In the genomic region with DNA sequence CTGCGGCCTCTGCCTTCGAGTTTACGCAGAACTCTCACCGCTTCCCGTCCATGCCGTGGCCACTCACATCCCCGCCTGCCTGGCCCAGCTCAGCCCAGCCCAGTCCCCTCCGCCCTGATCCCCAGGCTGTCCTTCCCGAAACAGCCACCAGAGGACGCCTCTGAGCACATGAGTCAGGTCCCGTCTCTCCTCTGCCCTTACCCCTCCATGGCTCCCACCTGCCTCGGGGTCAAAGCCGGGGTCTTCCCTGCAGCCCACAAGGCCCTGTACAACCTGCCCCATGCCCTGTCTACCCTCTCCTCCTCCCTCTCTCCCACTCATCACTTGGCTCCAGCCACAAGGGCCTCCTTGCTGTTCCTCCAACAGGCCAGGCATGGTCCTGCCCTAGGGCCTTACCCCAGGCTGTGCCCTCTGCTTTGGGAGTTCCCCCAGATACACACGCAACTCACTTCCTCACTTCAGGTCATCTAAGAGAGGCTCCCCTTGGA, we compare ENCODE assay signal across 8 cellular contexts. TPM values are rescaled to one million over a fixed set of nuclear protein-coding genes. Genes with fewer than 3 reads are reported as not detected.
DNase-seq lines count a peak whose midpoint lies in the region; ATAC-seq and TF ChIP-seq lines count a peak whose summit lies in the region.

No MANE protein-coding gene starts in this region.

- no peak overlapping the region for H3K4ac ChIP-seq in mesendoderm (ENCODE audit: low read depth, low read length)

- H3K9ac ChIP-seq in colonic mucosa (ENCODE audit: low read depth in 2 of 2, low read length in 2 of 2) (no peak overlapping the region), mesendoderm (ENCODE audit: low read length) (no peak overlapping the region)

- DNase-seq in HuH-7 (ENCODE audit: low spot score) (peak; percentile 69), colonic mucosa (peak; percentile 73), mesendoderm (peak; percentile 76), mesenteric fat pad (ENCODE audit: low spot score) (no peak)
- peak; percentile 34 for DNase-seq in activated CD4-positive, alpha-beta T cell treated with anti-CD3 and anti-CD28 coated beads for 1 hour
- peak; percentile 52 for DNase-seq in stimulated activated CD8-positive, alpha-beta memory T cell treated with anti-CD3 and anti-CD28 coated beads, Interleukin-7, amount 100 ng/mL, for 24 hours (ENCODE audit: low read depth)

- H3K27me3 ChIP-seq in colonic mucosa: no peaks in the 10 kb centered on the region
- no peaks in the 10 kb centered on the region for H3K27me3 ChIP-seq in mesendoderm (ENCODE audit: insufficient read depth, low read length, poor library complexity)

- H3K4me3 ChIP-seq in colonic mucosa (no peak overlapping the region), mesendoderm (ENCODE audit: low read length) (no peak overlapping the region)

- H3K36me3 ChIP-seq in colonic mucosa (no peaks in the 10 kb centered on the region), mesendoderm (ENCODE audit: control insufficient read depth, insufficient read depth, low read length) (no peaks in the 10 kb centered on the region)

- TF ChIP-seq CTCF in C4-2B (conservative IDR thresholded peaks at IDR 0.05) (peak; percentile 94), colonic mucosa (IDR thresholded peaks at IDR 0.05) (peak; percentile 65)

- WGBS in mesendoderm (ENCODE audit: extremely low coverage, insufficient coverage, low lambda C conversion rate): no CpG with 5 or more reads among the region's 14 CpGs

- no peak overlapping the region for H2BK15ac ChIP-seq in mesendoderm (replicated peaks; ENCODE audit: low read depth)

- H4K8ac ChIP-seq in mesendoderm (ENCODE audit: low read depth, low read length): no peak overlapping the region

- H3K56ac ChIP-seq in mesendoderm (ENCODE audit: low read length): no peak overlapping the region

- ATAC-seq in GM18861 (IDR thresholded peaks at IDR 0.05; ENCODE audit: unreplicated experiment): no peak

- H3K79me2 ChIP-seq in mesendoderm (ENCODE audit: control insufficient read depth, insufficient read depth, low read length): no peaks in the 10 kb centered on the region

- no peaks in the 10 kb centered on the region for H3K9me3 ChIP-seq in colonic mucosa

- H3K27ac ChIP-seq in C4-2B (no peak overlapping the region), colonic mucosa (no peak overlapping the region), mesendoderm (ENCODE audit: low read depth, low read length) (no peak overlapping the region)

- no peak overlapping the region for H2BK5ac ChIP-seq in mesendoderm (ENCODE audit: low read length)

- intact Hi-C loops in colonic mucosa (cut with DNase I): no loop called here

- H4K5ac ChIP-seq in mesendoderm (ENCODE audit: low read length): no peak overlapping the region

- no peak overlapping the region for H2AK5ac ChIP-seq in mesendoderm (ENCODE audit: low read length)

- H3K23ac ChIP-seq in mesendoderm (ENCODE audit: low read length): no peak overlapping the region

- H3K4me1 ChIP-seq in colonic mucosa (no peaks in the 10 kb centered on the region), mesendoderm (ENCODE audit: control insufficient read depth, low read depth, low read length) (no peaks in the 10 kb centered on the region)

- H3K79me1 ChIP-seq in mesendoderm (ENCODE audit: low read length): no peaks in the 10 kb centered on the region

- no peak overlapping the region for H3K18ac ChIP-seq in mesendoderm (ENCODE audit: low read length)

- H2BK120ac ChIP-seq in mesendoderm (ENCODE audit: low read depth, low read length): no peak overlapping the region

- no peak overlapping the region for H3K4me2 ChIP-seq in mesendoderm (ENCODE audit: low read length)

RNA-seq across cellular contexts. Expression of a gene that starts 8.1 kb away (rescaled TPM):
- total RNA-seq in colonic mucosa (1 to 10 TPM; 1.3 to 5.6 TPM), mesenteric fat pad (35.1 TPM)
- 6.6 TPM for polyA plus RNA-seq in mesendoderm (2013, experiment 1 of 2)
- polyA plus RNA-seq in mesendoderm (2013, experiment 2 of 2): 6.7 TPM

RNA-seq across cellular contexts. Expression of a gene that starts 27.8 kb away (rescaled TPM):
- total RNA-seq in colonic mucosa (10 to 100 TPM; 24.4 to 26.0 TPM), mesenteric fat pad (4.0 TPM)
- 0.59 TPM for polyA plus RNA-seq in mesendoderm (2013, experiment 1 of 2)
- polyA plus RNA-seq in mesendoderm (2013, experiment 2 of 2): 0.42 TPM

RNA-seq across cellular contexts. Expression of a gene that starts 32.6 kb away (rescaled TPM):
- total RNA-seq in colonic mucosa (1 to 10 TPM; 2.0 to 3.5 TPM), mesenteric fat pad (62.5 TPM)
- 0.14 TPM for polyA plus RNA-seq in mesendoderm (2013, experiment 1 of 2)
- polyA plus RNA-seq in mesendoderm (2013, experiment 2 of 2): 0.24 TPM

RNA-seq across cellular contexts. Expression of a gene that starts 49.3 kb away (rescaled TPM):
- total RNA-seq in colonic mucosa (1 to 10 TPM in 1 of 2 donors, under 1 TPM in 1; 0.47 to 6.3 TPM), mesenteric fat pad (2,078 TPM)
- 0.01 TPM for polyA plus RNA-seq in mesendoderm (2013, experiment 1 of 2)
- 0.04 TPM for polyA plus RNA-seq in mesendoderm (2013, experiment 2 of 2)

Comparison
In these comparisons a context has a peak if more than half of its experiments do, and no peak if none do; other contexts are left out.
1. RNA of a gene that starts 32.6 kb away (total RNA-seq): 62.5 TPM in mesenteric fat pad (single experiment); 2.0 to 3.5 TPM in colonic mucosa; every median in the first group is over 10 times any median in the second.